13 cellular contexts compared by ENCODE assay signal in the genomic region with DNA sequence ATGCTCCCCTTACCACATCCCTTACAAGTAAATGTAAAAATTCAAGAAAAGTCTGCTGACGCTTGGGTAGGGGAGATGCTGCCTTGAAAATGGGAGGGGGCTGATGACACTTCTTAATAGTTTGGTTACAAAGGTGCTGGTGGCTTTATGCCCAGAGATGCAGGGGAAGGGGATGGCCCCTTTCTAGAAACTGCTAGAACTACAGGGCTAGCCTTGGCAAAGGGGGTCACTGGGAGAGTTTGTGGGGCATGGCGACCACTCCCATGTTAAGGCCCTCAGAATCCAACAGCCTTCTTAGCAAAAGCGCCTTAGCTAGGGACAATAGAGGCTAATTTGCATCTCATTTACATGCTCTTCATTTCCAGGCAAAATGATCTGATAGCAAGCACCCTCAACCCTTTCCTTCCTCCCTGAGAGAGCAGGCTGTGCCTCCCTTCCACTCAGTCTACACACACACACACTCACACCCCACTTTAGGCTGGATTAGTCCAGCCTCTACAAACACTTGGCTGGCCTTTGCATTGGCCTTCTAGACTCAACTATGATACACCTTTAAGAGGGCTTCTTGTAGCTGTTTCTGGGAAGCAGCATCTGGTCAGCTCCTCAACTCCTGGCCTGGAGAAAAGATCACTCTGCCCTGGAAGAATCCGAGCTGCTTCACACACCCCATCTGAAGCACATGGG. TPM values are rescaled to one million over a fixed set of nuclear protein-coding genes. Genes with fewer than 3 reads are reported as not detected.
DNase-seq lines count a peak whose midpoint lies in the region; ATAC-seq and TF ChIP-seq lines count a peak whose summit lies in the region.
"Had no signal": no experiment of that assay in that cellular context is flagged by ENCODE, and none has a peak within 500 bp of the region (broad histone marks: within the 10 kb centered on the region; RNA-seq: fewer than 3 reads in every experiment).

No MANE protein-coding gene starts in this region.

- H3K27ac Mint-ChIP-seq in CD8-positive, alpha-beta memory T cell, result peak overlapping the region in 2 of 8 donors; percentile 24 to 43
- no peak overlapping the region for H3K27ac Mint-ChIP-seq in T-cell
- H3K27ac Mint-ChIP-seq: activated naive CD8-positive, alpha-beta T cell; stimulated activated naive CD8-positive, alpha-beta T cell treated with anti-CD3 and anti-CD28 coated beads, Interleukin-15, Interleukin-2, amounts not matched to agents 100 ng/mL and 50 ng/mL, for 24 hours had no signal

- no peaks in the 10 kb centered on the region for H3K36me3 ChIP-seq in CD8-positive, alpha-beta memory T cell (ENCODE audit: insufficient read depth, low read length)
- peaks cover 5% of the 10 kb centered on the region for H3K36me3 ChIP-seq in right atrium auricular region

- TF ChIP-seq CTCF in right atrium auricular region (IDR thresholded peaks at IDR 0.05), result no peak

- H3K36me3 Mint-ChIP-seq in CD8-positive, alpha-beta memory T cell, result peaks cover 0 to 3% (median 0%) of the 10 kb centered on the region in 3 donors
- no peaks in the 10 kb centered on the region for H3K36me3 Mint-ChIP-seq in T-cell
- H3K36me3 Mint-ChIP-seq: activated naive CD8-positive, alpha-beta T cell had no signal

- no peaks in the 10 kb centered on the region for H3K9me3 Mint-ChIP-seq in CD8-positive, alpha-beta memory T cell
- no peaks in the 10 kb centered on the region for H3K9me3 Mint-ChIP-seq in T-cell
- H3K9me3 Mint-ChIP-seq: stimulated activated naive CD8-positive, alpha-beta T cell treated with anti-CD3 and anti-CD28 coated beads, Interleukin-15, Interleukin-2, amounts not matched to agents 100 ng/mL and 50 ng/mL, for 24 hours had no signal

- no peaks in the 10 kb centered on the region for H3K9me3 ChIP-seq in CD8-positive, alpha-beta memory T cell (ENCODE audit: low read length)
- H3K9me3 ChIP-seq in right atrium auricular region, result no peaks in the 10 kb centered on the region

- no peaks in the 10 kb centered on the region for H3K27me3 ChIP-seq in CD8-positive, alpha-beta memory T cell (ENCODE audit: insufficient read depth, low read length, poor library complexity, severe bottlenecking)
- H3K27me3 ChIP-seq in right atrium auricular region, result no peaks in the 10 kb centered on the region

- intact Hi-C loops in posterior vena cava (cut with DNase I), result loop anchor here in 1 of 2 donors (5.0 kb wide), 1 partner anchor 37 kb away; no protein-coding TSS in a partner anchor

- H3K4me3 ChIP-seq in CD8-positive, alpha-beta memory T cell (ENCODE audit: low read length), result no peak overlapping the region
- peak overlapping the region; percentile 81 to 93 for H3K4me3 ChIP-seq in right atrium auricular region

- ATAC-seq in T-cell (replicated peaks in 1 of 4) (no peak), HG02970 (IDR thresholded peaks at IDR 0.05; ENCODE audit: low FRiP score, unreplicated experiment) (no peak), HG03159 (IDR thresholded peaks at IDR 0.05; ENCODE audit: unreplicated experiment) (no peak), GM18511 (IDR thresholded peaks at IDR 0.05; ENCODE audit: unreplicated experiment) (no peak)

- no peak overlapping the region for H3K27ac ChIP-seq in CD8-positive, alpha-beta memory T cell (ENCODE audit: low read depth, low read length)
- peak overlapping the region; percentile 88 to 92 for H3K27ac ChIP-seq in right atrium auricular region

- H3K4me1 ChIP-seq in CD8-positive, alpha-beta memory T cell (ENCODE audit: insufficient read depth, low read length), result peaks cover 18% of the 10 kb centered on the region
- peaks cover 0 to 50% of the 10 kb centered on the region in 2 donors for H3K4me1 ChIP-seq in right atrium auricular region

- peaks cover 10 to 24% (median 18%) of the 10 kb centered on the region in 3 donors for H3K4me1 Mint-ChIP-seq in CD8-positive, alpha-beta memory T cell
- H3K4me1 Mint-ChIP-seq in T-cell, result peaks cover 14 to 17% (median 16%) of the 10 kb centered on the region in 3 donors

- CTCF ChIA-PET in CD8-positive, alpha-beta memory T cell (lab: Charles Lee), result interaction anchor here (1.0 to 2.1 kb wide), 3 partner anchors 11 to 73 kb away, joined by 3 to 8 read pairs (median 4); a partner anchor contains a TSS
- CTCF ChIA-PET in T-cell (lab: Charles Lee), result interaction anchor here in 1 of 2 donors (0.7 kb wide), 1 partner anchor 45 kb away, joined by 3 read pairs; no protein-coding TSS in a partner anchor

- POLR2A ChIA-PET in CD8-positive, alpha-beta memory T cell (lab: Charles Lee), result no interaction called here
- POLR2A ChIA-PET in T-cell (lab: Charles Lee), result no interaction called here

- peak overlapping the region; percentile 7 to 79 (median 41) for H3K4me3 Mint-ChIP-seq in CD8-positive, alpha-beta memory T cell
- H3K4me3 Mint-ChIP-seq in T-cell, result peak overlapping the region; percentile 21 to 95 (median 31)
- H3K4me3 Mint-ChIP-seq: activated naive CD8-positive, alpha-beta T cell; stimulated activated naive CD8-positive, alpha-beta T cell treated with anti-CD3 and anti-CD28 coated beads, Interleukin-15, Interleukin-2, amounts not matched to agents 100 ng/mL and 50 ng/mL, for 24 hours had no signal

- DNase-seq in CD8-positive, alpha-beta memory T cell, result no peak
- DNase-seq in T-cell (no peak), right atrium auricular region (ENCODE audit: low spot score) (no peak), posterior vena cava (ENCODE audit: low spot score) (peak; percentile 35)
- DNase-seq in stimulated activated naive CD4-positive, alpha-beta T cell (lab: John Stamatoyannopoulos, UW), result no peak
- DNase-seq: foreskin melanocyte, small intestine had no signal

- H3K27me3 Mint-ChIP-seq in CD8-positive, alpha-beta memory T cell, result no peaks in the 10 kb centered on the region
- no peaks in the 10 kb centered on the region for H3K27me3 Mint-ChIP-seq in T-cell
- H3K27me3 Mint-ChIP-seq: activated naive CD8-positive, alpha-beta T cell had no signal

RNA-seq across cellular contexts. Expression of a gene that starts 1.8 kb away (rescaled TPM):
- total RNA-seq in CD8-positive, alpha-beta memory T cell, result 1 to 10 TPM; 2.9 to 3.1 TPM
- 1.5 TPM for polyA plus RNA-seq in CD8-positive, alpha-beta memory T cell
- total RNA-seq in T-cell, result 10 to 100 TPM in 1 of 5 donors, 1 to 10 TPM in 4; 2.5 to 11.5 (median 8.5) TPM
- total RNA-seq in right atrium auricular region, result 10 to 100 TPM; 40.0 to 60.7 TPM
- total RNA-seq in posterior vena cava, result 10 to 100 TPM in 1 of 2 donors, 1 to 10 TPM in 1; 6.9 to 10.1 TPM

RNA-seq across cellular contexts. Expression of a gene that starts 11.8 kb away (rescaled TPM):
- total RNA-seq in CD8-positive, alpha-beta memory T cell, result 10 to 100 TPM; 24.6 to 25.5 TPM
- 22.6 TPM for polyA plus RNA-seq in CD8-positive, alpha-beta memory T cell
- total RNA-seq in T-cell, result 10 to 100 TPM in 3 of 5 donors, 1 to 10 TPM in 2; 3.7 to 41.2 (median 38.8) TPM
- total RNA-seq in right atrium auricular region, result 1 to 10 TPM in 1 of 2 donors, under 1 TPM in 1; 0.56 to 4.8 TPM
- 1 to 10 TPM; 3.0 to 4.2 TPM for total RNA-seq in posterior vena cava
- total RNA-seq: HT1080 had no signal

RNA-seq across cellular contexts. Expression of a gene that starts 21.1 kb away (rescaled TPM):
- total RNA-seq in CD8-positive, alpha-beta memory T cell, result 1 to 10 TPM; 4.6 to 5.5 TPM
- 0.54 TPM for polyA plus RNA-seq in CD8-positive, alpha-beta memory T cell
- total RNA-seq in T-cell, result 1 to 10 TPM in 3 of 5 donors, under 1 TPM in 2; 0.68 to 3.2 (median 2.3) TPM
- total RNA-seq in right atrium auricular region, result 10 to 100 TPM; 14.6 to 16.1 TPM
- total RNA-seq in posterior vena cava, result 1 to 10 TPM; 6.6 to 7.0 TPM

RNA-seq across cellular contexts. Expression of a gene that starts 21.3 kb away (rescaled TPM):
- total RNA-seq in CD8-positive, alpha-beta memory T cell, result 10 to 100 TPM; 86.3 to 90.9 TPM
- polyA plus RNA-seq in CD8-positive, alpha-beta memory T cell, result 58.4 TPM
- total RNA-seq in T-cell (10 to 100 TPM; 35.4 to 60.4 (median 52.4) TPM), right atrium auricular region (10 to 100 TPM; 14.4 to 14.7 TPM), posterior vena cava (10 to 100 TPM; 26.5 to 27.0 TPM)

RNA-seq across cellular contexts. Expression of a gene that starts 31.2 kb away (rescaled TPM):
- 1 to 10 TPM; 2.4 to 3.7 TPM for total RNA-seq in CD8-positive, alpha-beta memory T cell
- polyA plus RNA-seq in CD8-positive, alpha-beta memory T cell, result 1.0 TPM
- total RNA-seq in T-cell, result 1 to 10 TPM; 1.9 to 6.2 (median 5.3) TPM
- total RNA-seq in right atrium auricular region, result not detected
- under 1 TPM in 1 of 2 donors, not detected in 1; 0.88 TPM for total RNA-seq in posterior vena cava
